Comparison of ENCODE assay signal across 8 cellular contexts in the genomic region with DNA sequence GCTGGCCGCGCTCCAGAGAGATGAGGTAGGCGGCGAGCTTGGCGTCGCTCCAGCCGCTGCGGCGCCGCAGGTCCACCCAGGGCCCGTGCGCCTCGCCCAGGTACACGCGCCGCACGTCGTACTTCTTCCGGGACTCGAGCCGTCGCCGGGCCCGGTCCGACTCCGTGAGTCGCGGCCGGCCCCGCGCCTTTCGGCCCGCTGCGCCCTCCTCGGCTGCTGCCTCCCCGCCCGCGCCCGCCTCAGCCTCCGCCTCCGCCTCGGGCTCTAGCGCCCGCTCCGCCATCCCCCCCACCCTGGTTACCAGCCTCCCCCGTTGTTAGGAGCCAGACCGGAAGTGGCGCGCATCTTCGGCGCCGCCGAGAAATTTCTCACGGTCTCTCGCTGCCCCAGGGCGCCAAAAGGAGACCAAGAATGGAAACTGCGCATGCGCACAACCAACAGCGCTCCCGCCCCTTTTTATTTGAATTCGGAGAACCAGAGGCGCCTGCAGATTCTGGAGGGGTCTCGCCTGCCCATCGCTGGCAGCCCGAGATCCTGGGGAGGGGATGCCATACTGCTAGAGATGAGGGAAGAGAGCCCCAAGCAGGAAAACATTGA. TPM values are rescaled to one million over a fixed set of nuclear protein-coding genes. Genes with fewer than 3 reads are reported as not detected.
A peak's percentile ranks its signal among the peaks of the same experiment; 100 is the strongest.
DNase-seq lines count a peak whose midpoint lies in the region; ATAC-seq, FAIRE-seq and TF ChIP-seq lines count a peak whose summit lies in the region.

A gene with protein sequence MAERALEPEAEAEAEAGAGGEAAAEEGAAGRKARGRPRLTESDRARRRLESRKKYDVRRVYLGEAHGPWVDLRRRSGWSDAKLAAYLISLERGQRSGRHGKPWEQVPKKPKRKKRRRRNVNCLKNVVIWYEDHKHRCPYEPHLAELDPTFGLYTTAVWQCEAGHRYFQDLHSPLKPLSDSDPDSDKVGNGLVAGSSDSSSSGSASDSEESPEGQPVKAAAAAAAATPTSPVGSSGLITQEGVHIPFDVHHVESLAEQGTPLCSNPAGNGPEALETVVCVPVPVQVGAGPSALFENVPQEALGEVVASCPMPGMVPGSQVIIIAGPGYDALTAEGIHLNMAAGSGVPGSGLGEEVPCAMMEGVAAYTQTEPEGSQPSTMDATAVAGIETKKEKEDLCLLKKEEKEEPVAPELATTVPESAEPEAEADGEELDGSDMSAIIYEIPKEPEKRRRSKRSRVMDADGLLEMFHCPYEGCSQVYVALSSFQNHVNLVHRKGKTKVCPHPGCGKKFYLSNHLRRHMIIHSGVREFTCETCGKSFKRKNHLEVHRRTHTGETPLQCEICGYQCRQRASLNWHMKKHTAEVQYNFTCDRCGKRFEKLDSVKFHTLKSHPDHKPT (minus strand): TSS at position 336 of the 597 bp plus-strand sequence. CDS start 53 bp downstream, at position 283.

- ATAC-seq in HG03442 (IDR thresholded peaks at IDR 0.05; ENCODE audit: unreplicated experiment): peak; percentile 52

- peaks cover 14% of the 10 kb centered on the region for H3K36me3 ChIP-seq in BE2C

- peak; percentile 86 for FAIRE-seq in GM19239 (lab: Jason Lieb, UNC)

- peaks cover 5% of the 10 kb centered on the region for H3K4me1 ChIP-seq in BE2C

- DNase-seq in BE2C (peak; percentile 95), GM19239 (ENCODE audit: insufficient read length, low spot score) (peak; percentile 94), NCI-H524 (lab: John Stamatoyannopoulos, UW) (peak; percentile 87 to 97), left kidney (ENCODE audit: low read depth, low spot score) (peak; percentile 98)
- DNase-seq in activated CD4-positive, alpha-beta T cell treated with anti-CD3 and anti-CD28 coated beads for 4 hours: peak; percentile 94 to 95
- peak; percentile 96 for DNase-seq in stimulated activated CD4-positive, alpha-beta T cell treated with anti-CD3 and anti-CD28 coated beads, Interleukin-1b, Interleukin-23, amount 100 ng/mL, for 48 hours

- H3K4me3 ChIP-seq in BE2C (ENCODE audit: low read depth, low read length): peak within 1 kb of the TSS; percentile 66

- no peak for TF ChIP-seq CTCF in BE2C (IDR thresholded peaks at IDR 0.05; ENCODE audit: low read depth, low read length)

- no peaks in the 10 kb centered on the region for H3K27me3 ChIP-seq in BE2C

- H3K9me3 ChIP-seq in BE2C: no peaks in the 10 kb centered on the region

- H3K27ac ChIP-seq in cingulate gyrus (ENCODE audit: low read depth, low read length): peak within 1 kb of the TSS; percentile 89

RNA-seq across cellular contexts. Expression of the gene that starts here (rescaled TPM):
- polyA plus RNA-seq in BE2C (2012; ENCODE audit: insufficient read depth, insufficient read length, low read depth): 15.6 TPM

Comparison
In these comparisons a context has a peak if more than half of its experiments do, and no peak if none do; other contexts are left out.
1. Peak in every context shown above with its lines: DNase-seq, ATAC-seq, H3K4me3 ChIP-seq and H3K27ac ChIP-seq.